12 cellular contexts compared by ENCODE assay signal in the genomic region with DNA sequence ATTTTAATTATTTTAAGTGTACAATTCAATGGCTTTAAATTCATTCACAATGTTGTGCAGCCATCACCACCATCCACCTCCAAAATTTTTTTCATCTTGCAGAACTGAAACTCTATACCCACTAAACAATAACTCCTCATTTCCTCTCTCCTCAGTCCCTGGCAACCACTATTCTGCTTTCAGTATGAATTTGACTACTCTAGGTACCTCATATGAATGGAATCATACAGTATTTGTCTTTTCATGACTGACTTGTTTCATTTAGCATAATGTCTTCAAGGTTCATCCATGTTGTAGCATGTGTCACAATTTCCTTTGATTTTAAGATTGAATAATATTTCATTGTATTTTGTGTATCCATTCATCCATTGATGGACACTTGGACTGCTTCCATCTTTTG. TPM values are rescaled to one million over a fixed set of nuclear protein-coding genes. Genes with fewer than 3 reads are reported as not detected.
A peak's percentile ranks its signal among the peaks of the same experiment; 100 is the strongest.
DNase-seq lines count a peak whose midpoint lies in the region; ATAC-seq and TF ChIP-seq lines count a peak whose summit lies in the region.
"Had no signal": no experiment of that assay in that cellular context is flagged by ENCODE, and none has a peak within 500 bp of the region (broad histone marks: within the 10 kb centered on the region; RNA-seq: fewer than 3 reads in every experiment).

No MANE protein-coding gene starts in this region.

- no peak overlapping the region for H3K27ac Mint-ChIP-seq in naive B cell
- H3K27ac Mint-ChIP-seq: activated naive CD8-positive, alpha-beta T cell had no signal

- peaks cover 2% of the 10 kb centered on the region for H3K27me3 ChIP-seq in WERI-Rb-1 (ENCODE audit: insufficient read depth, low read depth, severe bottlenecking)

- H3K4me1 Mint-ChIP-seq in activated T-cell treated with anti-CD3 and anti-CD28 coated beads, Interleukin-2, amount 50 U/mL, for 4 hours (ENCODE audit: low read depth) = peaks cover 2% of the 10 kb centered on the region
- no peaks in the 10 kb centered on the region for H3K4me1 Mint-ChIP-seq in naive B cell

- H3K27ac ChIP-seq in WERI-Rb-1 = no peak overlapping the region
- H3K27ac ChIP-seq: heart left ventricle had no signal

- H3K9me3 ChIP-seq in WERI-Rb-1 (ENCODE audit: severe bottlenecking) = no peaks in the 10 kb centered on the region
- H3K9me3 ChIP-seq: heart left ventricle had no signal

- no peak for TF ChIP-seq CTCF in WERI-Rb-1 (IDR thresholded peaks at IDR 0.05; ENCODE audit: low read depth, low read length)

- H3K36me3 ChIP-seq in WERI-Rb-1 = peaks cover 14% of the 10 kb centered on the region
- H3K36me3 ChIP-seq: heart left ventricle had no signal

- H3K36me3 Mint-ChIP-seq in activated T-cell treated with anti-CD3 and anti-CD28 coated beads, Interleukin-2, amount 50 U/mL, for 4 hours (ENCODE audit: insufficient read depth) = no peaks in the 10 kb centered on the region
- H3K36me3 Mint-ChIP-seq in naive B cell = no peaks in the 10 kb centered on the region
- H3K36me3 Mint-ChIP-seq: activated naive CD8-positive, alpha-beta T cell had no signal

- H3K4me3 Mint-ChIP-seq in activated T-cell treated with anti-CD3 and anti-CD28 coated beads, Interleukin-2, amount 50 U/mL, for 4 hours = no peak overlapping the region
- no peak overlapping the region for H3K4me3 Mint-ChIP-seq in naive B cell
- H3K4me3 Mint-ChIP-seq: activated naive CD8-positive, alpha-beta T cell had no signal

- no peaks in the 10 kb centered on the region for H3K9me3 Mint-ChIP-seq in activated T-cell treated with anti-CD3 and anti-CD28 coated beads, Interleukin-2, amount 50 U/mL, for 4 hours
- H3K9me3 Mint-ChIP-seq in naive B cell = no peaks in the 10 kb centered on the region

- DNase-seq in activated T-cell treated with anti-CD3 and anti-CD28 coated beads, Interleukin-2, amount 50 U/mL, for 4 hours = no peak
- no peak for DNase-seq in activated T-cell treated with anti-CD3 and anti-CD28 coated beads, Interleukin-2, amount 50 U/mL, for 48 hours
- no peak for DNase-seq in naive B cell
- no peak for DNase-seq in LoVo (ENCODE audit: low spot score)
- DNase-seq in WERI-Rb-1 = no peak
- no peak for DNase-seq in NCI-H82 (lab: John Stamatoyannopoulos, UW)
- DNase-seq: heart left ventricle; NCI-H524 treated with DMSO at 0.1 percent for 48 hours; stimulated activated CD4-positive, alpha-beta T cell treated with anti-CD3 and anti-CD28 coated beads, Interleukin-12 subunit alpha, Interleukin-12 subunit beta, amount 100 ng/mL, for 4 hours had no signal

- no peaks in the 10 kb centered on the region for H3K27me3 Mint-ChIP-seq in activated T-cell treated with anti-CD3 and anti-CD28 coated beads, Interleukin-2, amount 50 U/mL, for 4 hours (ENCODE audit: low read depth)
- no peaks in the 10 kb centered on the region for H3K27me3 Mint-ChIP-seq in naive B cell
- H3K27me3 Mint-ChIP-seq: activated naive CD8-positive, alpha-beta T cell had no signal

- H3K4me3 ChIP-seq in WERI-Rb-1 (ENCODE audit: low read depth, low read length) = no peak overlapping the region
- H3K4me3 ChIP-seq: heart left ventricle had no signal

- ATAC-seq in activated T-cell treated with anti-CD3 and anti-CD28 coated beads, Interleukin-2, amount 50 U/mL, for 4 hours = peak; percentile 83 to 84
- ATAC-seq in GM21786 (IDR thresholded peaks at IDR 0.05; ENCODE audit: unreplicated experiment) = peak; percentile 100
- ATAC-seq in HG03354 (IDR thresholded peaks at IDR 0.05; ENCODE audit: poor library complexity, severe bottlenecking, unreplicated experiment) = peak; percentile 100
- peak; percentile 46 to 52 for ATAC-seq in naive B cell (ENCODE audit: low read depth in 2 of 2)
- ATAC-seq: heart left ventricle had no signal

RNA-seq across cellular contexts. Expression of a gene that starts 46.9 kb away (rescaled TPM):
- total RNA-seq in activated T-cell treated with anti-CD3 and anti-CD28 coated beads, Interleukin-2, amount 50 U/mL, for 4 hours = 1 to 10 TPM; 1.4 to 2.4 (median 2.0) TPM
- not detected for polyA plus RNA-seq in naive B cell (ENCODE audit: low read depth in 6 of 6)

RNA-seq across cellular contexts. Expression of a gene that starts 47.0 kb away (rescaled TPM):
- total RNA-seq in activated T-cell treated with anti-CD3 and anti-CD28 coated beads, Interleukin-2, amount 50 U/mL, for 4 hours = 10 to 100 TPM; 16.0 to 19.1 (median 17.1) TPM
- 10 to 100 TPM; 12.8 to 26.1 (median 17.6) TPM for polyA plus RNA-seq in naive B cell (ENCODE audit: low read depth in 6 of 6)

RNA-seq across cellular contexts. Expression of a gene that starts 54.8 kb away (rescaled TPM):
- total RNA-seq in activated T-cell treated with anti-CD3 and anti-CD28 coated beads, Interleukin-2, amount 50 U/mL, for 4 hours = not detected
- under 1 TPM in 1 of 6 donors, not detected in 5; 0.26 TPM for polyA plus RNA-seq in naive B cell (ENCODE audit: low read depth in 6 of 6)
- total RNA-seq: heart left ventricle had no signal
- polyA plus RNA-seq: heart left ventricle had no signal

Comparison
In these comparisons a context has a peak if more than half of its experiments do, and no peak if none do; other contexts are left out.
1. ATAC-seq: peak in every context shown above with its lines; median percentile 100 in GM21786; 100 in HG03354; 84 in activated T-cell treated with anti-CD3 and anti-CD28 coated beads, Interleukin-2, amount 50 U/mL, for 4 hours; 49 in naive B cell.